ENCODE assay signal across 30 cellular contexts in genomic region chr16:79137528-79137927, GRCh38.
"Had no signal": no experiment of that assay in that cellular context is flagged by ENCODE, and none has a peak within 500 bp of the region (broad histone marks: within the 10 kb centered on the region; RNA-seq: fewer than 3 reads in every experiment).

No MANE protein-coding gene starts in this region.

- H3K4me3 ChIP-seq: ascending aorta, breast epithelium, cardiac muscle cell, coronary artery, dorsolateral prefrontal cortex, esophagus muscularis mucosa, gastrocnemius medialis had no signal

- H3K27me3 Mint-ChIP-seq: activated CD4-positive, alpha-beta memory T cell treated with anti-CD3 and anti-CD28 coated beads for 36 hours; activated CD4-positive, alpha-beta T cell treated with anti-CD3 and anti-CD28 coated beads for 36 hours; activated CD4-positive, alpha-beta T cell treated with anti-CD3 and anti-CD28 coated beads, Interleukin-2, amount 10 ng/mL, durations not matched to agents 24 days and 14 days; activated CD8-positive, alpha-beta memory T cell treated with anti-CD3 and anti-CD28 coated beads, Interleukin-2, amount 10 ng/mL, durations not matched to agents 7 days and 5 days; activated naive CD8-positive, alpha-beta T cell treated with anti-CD3 and anti-CD28 coated beads, Interleukin-2, amount 10 ng/mL, durations not matched to agents 7 days and 5 days; brain; dendritic cell treated with granulocyte-macrophage colony-stimulating factor and Interleukin-4, amounts not matched to agents 40 ng/mL and 50 ng/mL, for 4 days; effector memory CD8-positive, alpha-beta T cell had no signal

- H3K27ac Mint-ChIP-seq: activated CD4-positive, alpha-beta memory T cell treated with anti-CD3 and anti-CD28 coated beads for 36 hours; activated CD4-positive, alpha-beta T cell treated with anti-CD3 and anti-CD28 coated beads for 36 hours; activated CD4-positive, alpha-beta T cell treated with anti-CD3 and anti-CD28 coated beads, Interleukin-2, amount 10 ng/mL, durations not matched to agents 24 days and 14 days; activated CD8-positive, alpha-beta memory T cell treated with anti-CD3 and anti-CD28 coated beads, Interleukin-2, amount 10 ng/mL, durations not matched to agents 7 days and 5 days; activated CD8-positive, alpha-beta T cell treated with anti-CD3 and anti-CD28 coated beads, Interleukin-2, amount 10 ng/mL, durations not matched to agents 7 days and 5 days; activated naive CD4-positive, alpha-beta T cell treated with anti-CD3 and anti-CD28 coated beads for 36 hours; activated naive CD4-positive, alpha-beta T cell treated with anti-CD3 and anti-CD28 coated beads, Interleukin-2, amount 50 U/mL, for 72 hours; activated naive CD8-positive, alpha-beta T cell treated with anti-CD3 and anti-CD28 coated beads, Interleukin-2, amount 10 ng/mL, durations not matched to agents 7 days and 5 days; activated T-helper 1 cell treated with anti-CD3 and anti-CD28 coated beads, Interleukin-12 subunit alpha, Interleukin-12 subunit beta, Interleukin-2, Interleukin-4 antibody, amounts not matched to agents 30 ng/mL and 10 ng/mL and 1 ng/mL, durations not matched to agents 14 hours and 24 hours and 36 hours; activated T-helper 2 cell treated with anti-CD3 and anti-CD28 coated beads, Interferon-gamma antibody, Interleukin-2, Interleukin-4, amounts not matched to agents 10 μg/mL and 5 μg/mL and 100 μg/mL, durations not matched to agents 14 hours and 24 hours and 36 hours; brain; dendritic cell treated with granulocyte-macrophage colony-stimulating factor and Interleukin-4, amounts not matched to agents 40 ng/mL and 50 ng/mL, for 4 days; effector memory CD8-positive, alpha-beta T cell had no signal

- H3K27me3 ChIP-seq: ascending aorta, breast epithelium, cardiac muscle cell, dorsolateral prefrontal cortex, esophagus muscularis mucosa, foreskin keratinocyte, gastrocnemius medialis had no signal

- ATAC-seq: activated CD4-positive, alpha-beta T cell treated with anti-CD3 and anti-CD28 coated beads for 36 hours; activated CD8-positive, alpha-beta memory T cell treated with anti-CD3 and anti-CD28 coated beads, Interleukin-2, amount 10 ng/mL, durations not matched to agents 7 days and 5 days; activated CD8-positive, alpha-beta T cell treated with anti-CD3 and anti-CD28 coated beads, Interleukin-2, amount 10 ng/mL, durations not matched to agents 7 days and 5 days; activated naive CD4-positive, alpha-beta T cell treated with anti-CD3 and anti-CD28 coated beads, Interleukin-2, amount 50 U/mL, for 72 hours; effector memory CD8-positive, alpha-beta T cell; foreskin keratinocyte; gastrocnemius medialis had no signal

- DNase-seq: activated CD4-positive, alpha-beta memory T cell treated with anti-CD3 and anti-CD28 coated beads for 36 hours; activated CD4-positive, alpha-beta T cell treated with anti-CD3 and anti-CD28 coated beads for 36 hours; activated CD4-positive, alpha-beta T cell treated with anti-CD3 and anti-CD28 coated beads, Interleukin-2, amount 10 ng/mL, durations not matched to agents 24 days and 14 days; activated CD4-positive, CD25-positive, alpha-beta regulatory T cell; activated CD4-positive, CD25-positive, alpha-beta regulatory T cell treated with anti-CD3 and anti-CD28 coated beads, Interleukin-2, amount 50 U/mL, for 72 hours; activated CD8-positive, alpha-beta memory T cell treated with anti-CD3 and anti-CD28 coated beads, Interleukin-2, amount 10 ng/mL, durations not matched to agents 7 days and 5 days; activated CD8-positive, alpha-beta memory T cell treated with anti-CD3 and anti-CD28 coated beads, Interleukin-2, amount 50 U/mL, for 4 hours; activated CD8-positive, alpha-beta T cell treated with anti-CD3 and anti-CD28 coated beads, Interleukin-2, amount 10 ng/mL, durations not matched to agents 7 days and 5 days; activated effector memory CD4-positive, alpha-beta T cell treated with anti-CD3 and anti-CD28 coated beads, Interleukin-2, amount 50 U/mL, for 16 hours; activated naive CD4-positive, alpha-beta T cell treated with anti-CD3 and anti-CD28 coated beads for 36 hours; activated naive CD8-positive, alpha-beta T cell treated with anti-CD3 and anti-CD28 coated beads, Interleukin-2, amount 10 ng/mL, durations not matched to agents 7 days and 5 days; activated T-cell treated with anti-CD3 and anti-CD28 coated beads, Interleukin-2, amount 50 U/mL, for 1 hour; activated T-cell treated with anti-CD3 and anti-CD28 coated beads, Interleukin-2, amount 50 U/mL, for 48 hours; central memory CD4-positive, alpha-beta T cell; dorsolateral prefrontal cortex; effector memory CD8-positive, alpha-beta T cell; erythroblast; foreskin keratinocyte; gastrocnemius medialis; T-helper 2 cell had no signal

- H3K36me3 ChIP-seq: ascending aorta, breast epithelium, cardiac muscle cell, esophagus muscularis mucosa, gastrocnemius medialis had no signal

- H3K9me3 ChIP-seq: ascending aorta, breast epithelium, esophagus muscularis mucosa, gastrocnemius medialis had no signal

- H3K4me3 Mint-ChIP-seq: activated CD4-positive, alpha-beta memory T cell treated with anti-CD3 and anti-CD28 coated beads for 36 hours; activated CD4-positive, alpha-beta T cell treated with anti-CD3 and anti-CD28 coated beads for 36 hours; activated CD4-positive, alpha-beta T cell treated with anti-CD3 and anti-CD28 coated beads, Interleukin-2, amount 10 ng/mL, durations not matched to agents 24 days and 14 days; activated CD8-positive, alpha-beta memory T cell treated with anti-CD3 and anti-CD28 coated beads, Interleukin-2, amount 10 ng/mL, durations not matched to agents 7 days and 5 days; activated CD8-positive, alpha-beta T cell treated with anti-CD3 and anti-CD28 coated beads, Interleukin-2, amount 10 ng/mL, durations not matched to agents 7 days and 5 days; activated naive CD4-positive, alpha-beta T cell treated with anti-CD3 and anti-CD28 coated beads for 36 hours; activated naive CD8-positive, alpha-beta T cell treated with anti-CD3 and anti-CD28 coated beads, Interleukin-2, amount 10 ng/mL, durations not matched to agents 7 days and 5 days; activated T-helper 1 cell treated with anti-CD3 and anti-CD28 coated beads, Interleukin-12 subunit alpha, Interleukin-12 subunit beta, Interleukin-2, Interleukin-4 antibody, amounts not matched to agents 30 ng/mL and 10 ng/mL and 1 ng/mL, durations not matched to agents 14 hours and 24 hours and 36 hours; brain; dendritic cell treated with granulocyte-macrophage colony-stimulating factor and Interleukin-4, amounts not matched to agents 40 ng/mL and 50 ng/mL, for 4 days; effector memory CD8-positive, alpha-beta T cell had no signal

- H3K4me1 ChIP-seq: ascending aorta, breast epithelium, foreskin keratinocyte, gastrocnemius medialis had no signal

- H3K4me1 Mint-ChIP-seq: activated CD4-positive, alpha-beta T cell treated with anti-CD3 and anti-CD28 coated beads for 36 hours; activated CD4-positive, alpha-beta T cell treated with anti-CD3 and anti-CD28 coated beads, Interleukin-2, amount 10 ng/mL, durations not matched to agents 24 days and 14 days; activated CD8-positive, alpha-beta memory T cell treated with anti-CD3 and anti-CD28 coated beads, Interleukin-2, amount 10 ng/mL, durations not matched to agents 7 days and 5 days; activated naive CD8-positive, alpha-beta T cell treated with anti-CD3 and anti-CD28 coated beads, Interleukin-2, amount 10 ng/mL, durations not matched to agents 7 days and 5 days had no signal

- H3K27ac ChIP-seq: ascending aorta, breast epithelium, cardiac muscle cell, coronary artery, dorsolateral prefrontal cortex, esophagus muscularis mucosa, foreskin keratinocyte, gastrocnemius medialis had no signal

- H3K9me3 Mint-ChIP-seq: activated CD4-positive, alpha-beta memory T cell treated with anti-CD3 and anti-CD28 coated beads for 36 hours; activated CD4-positive, alpha-beta T cell treated with anti-CD3 and anti-CD28 coated beads, Interleukin-2, amount 10 ng/mL, durations not matched to agents 24 days and 14 days; activated naive CD4-positive, alpha-beta T cell treated with anti-CD3 and anti-CD28 coated beads for 36 hours; activated naive CD4-positive, alpha-beta T cell treated with anti-CD3 and anti-CD28 coated beads, Interleukin-2, amount 50 U/mL, for 72 hours; activated naive CD8-positive, alpha-beta T cell treated with anti-CD3 and anti-CD28 coated beads, Interleukin-2, amount 10 ng/mL, durations not matched to agents 7 days and 5 days; activated T-helper 1 cell treated with anti-CD3 and anti-CD28 coated beads, Interleukin-12 subunit alpha, Interleukin-12 subunit beta, Interleukin-2, Interleukin-4 antibody, amounts not matched to agents 30 ng/mL and 10 ng/mL and 1 ng/mL, durations not matched to agents 14 hours and 24 hours and 36 hours; activated T-helper 2 cell treated with anti-CD3 and anti-CD28 coated beads, Interferon-gamma antibody, Interleukin-2, Interleukin-4, amounts not matched to agents 10 μg/mL and 5 μg/mL and 100 μg/mL, durations not matched to agents 14 hours and 24 hours and 36 hours; brain; dendritic cell treated with granulocyte-macrophage colony-stimulating factor and Interleukin-4, amounts not matched to agents 40 ng/mL and 50 ng/mL, for 4 days; effector memory CD8-positive, alpha-beta T cell had no signal
